ENCODE assay signal across 7 cellular contexts in genomic region chr7:76974336-76974735, GRCh38. TPM values are rescaled to one million over a fixed set of nuclear protein-coding genes. Genes with fewer than 3 reads are reported as not detected.
"Had no signal": no experiment of that assay in that cellular context is flagged by ENCODE, and none has a peak within 500 bp of the region (broad histone marks: within the 10 kb centered on the region; RNA-seq: fewer than 3 reads in every experiment).

No MANE protein-coding gene starts in this region.

RNA-seq across cellular contexts. Expression of gene SPDYE17, which starts 57.8 kb away (rescaled TPM):
- total RNA-seq: LHCN-M2, OCI-LY7, PC-9, Right ventricle myocardium inferior, RPMI7951, SJSA1 had no signal
- polyA plus RNA-seq: SK-N-SH had no signal
